Comparison of ENCODE assay signal across 7 cellular contexts in the genomic region with DNA sequence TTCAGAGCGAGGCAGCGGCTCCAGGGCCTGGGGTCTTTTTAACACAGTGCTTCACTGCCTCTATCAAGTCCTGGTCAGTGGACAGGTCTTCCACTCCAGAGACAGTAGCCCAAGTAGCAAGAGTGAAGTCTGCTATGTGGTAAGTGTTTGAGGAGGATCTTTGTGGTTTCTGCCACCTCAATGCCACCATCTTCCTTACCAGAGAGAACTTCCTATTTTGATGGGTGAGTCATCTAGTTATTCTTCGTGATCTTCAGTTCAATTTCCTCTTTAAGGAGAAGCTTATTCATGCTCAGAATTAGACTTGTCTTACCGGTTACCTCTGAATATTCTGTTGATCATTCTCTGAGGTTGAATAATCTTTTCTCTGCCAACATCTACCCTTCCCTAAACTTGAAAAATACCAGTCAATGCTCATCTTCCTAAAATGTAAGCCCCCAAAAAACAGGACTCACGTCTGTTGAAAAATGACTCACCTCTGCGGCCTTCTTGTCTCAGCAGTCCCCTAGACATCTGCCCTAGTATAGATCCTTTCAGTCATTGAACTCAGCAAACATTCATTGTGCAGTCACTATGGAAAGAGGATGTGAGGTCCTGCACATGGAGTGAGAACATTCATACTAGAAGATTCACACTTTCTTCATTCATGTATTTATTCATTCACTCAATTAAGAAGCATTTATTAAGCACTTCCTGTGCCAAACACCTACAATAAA. TPM values are rescaled to one million over a fixed set of nuclear protein-coding genes. Genes with fewer than 3 reads are reported as not detected.
DNase-seq lines count a peak whose midpoint lies in the region; ATAC-seq lines count a peak whose summit lies in the region.

No MANE protein-coding gene starts in this region.

- H3K4me1 Mint-ChIP-seq in activated CD4-positive, alpha-beta memory T cell treated with anti-CD3 and anti-CD28 coated beads, Interleukin-2, amount 10 ng/mL, durations not matched to agents 7 days and 5 days = peaks cover 57% of the 10 kb centered on the region

- H3K9me3 Mint-ChIP-seq in activated CD4-positive, alpha-beta memory T cell treated with anti-CD3 and anti-CD28 coated beads, Interleukin-2, amount 10 ng/mL, durations not matched to agents 7 days and 5 days = no peaks in the 10 kb centered on the region

- DNase-seq in HT-29 (ENCODE audit: low spot score) (peak; percentile 63), kidney tubule cell (ENCODE audit: low spot score) (peak; percentile 83), foreskin melanocyte (no peak), nucleus accumbens (lab: John Stamatoyannopoulos, UW) (no peak), kidney glomerular epithelial cell (lab: John Stamatoyannopoulos, UW) (no peak)
- peak; percentile 75 for DNase-seq in activated CD4-positive, alpha-beta memory T cell treated with anti-CD3 and anti-CD28 coated beads, Interleukin-2, amount 10 ng/mL, durations not matched to agents 7 days and 5 days

- peaks cover 16% of the 10 kb centered on the region for H3K36me3 Mint-ChIP-seq in activated CD4-positive, alpha-beta memory T cell treated with anti-CD3 and anti-CD28 coated beads, Interleukin-2, amount 10 ng/mL, durations not matched to agents 7 days and 5 days (ENCODE audit: low read depth)

- peak overlapping the region; percentile 95 for H3K27ac Mint-ChIP-seq in activated CD4-positive, alpha-beta memory T cell treated with anti-CD3 and anti-CD28 coated beads, Interleukin-2, amount 10 ng/mL, durations not matched to agents 7 days and 5 days

- POLR2A ChIA-PET in activated CD4-positive, alpha-beta memory T cell treated with anti-CD3 and anti-CD28 coated beads, Interleukin-2, amount 10 ng/mL, durations not matched to agents 7 days and 5 days (lab: Charles Lee) = interaction anchor here (0.7 to 3.6 kb wide), 10 partner anchors 11 to 381 kb away, joined by 3 to 41 read pairs (median 6); partner anchors contain the start of gene BCL6

- peak; percentile 46 for ATAC-seq in GM19463 (IDR thresholded peaks at IDR 0.05; ENCODE audit: unreplicated experiment)

- no peaks in the 10 kb centered on the region for H3K27me3 Mint-ChIP-seq in activated CD4-positive, alpha-beta memory T cell treated with anti-CD3 and anti-CD28 coated beads, Interleukin-2, amount 10 ng/mL, durations not matched to agents 7 days and 5 days

- H3K4me3 Mint-ChIP-seq in activated CD4-positive, alpha-beta memory T cell treated with anti-CD3 and anti-CD28 coated beads, Interleukin-2, amount 10 ng/mL, durations not matched to agents 7 days and 5 days = peak overlapping the region; percentile 55

- CTCF ChIA-PET in activated CD4-positive, alpha-beta memory T cell treated with anti-CD3 and anti-CD28 coated beads, Interleukin-2, amount 10 ng/mL, durations not matched to agents 7 days and 5 days (lab: Charles Lee) = interaction anchor here (0.7 to 1.9 kb wide), 8 partner anchors 8 to 39 kb away, joined by 3 to 8 read pairs (median 5); partner anchors contain the start of gene BCL6

RNA-seq across cellular contexts. Expression of gene BCL6, which starts 32.2 kb away (rescaled TPM):
- 11.8 and 12.0 TPM in 2 replicates for total RNA-seq in HT-29 (2014; rRNA removed; shearing (Covaris generic))
- total RNA-seq in activated CD4-positive, alpha-beta memory T cell treated with anti-CD3 and anti-CD28 coated beads, Interleukin-2, amount 10 ng/mL, durations not matched to agents 7 days and 5 days = 10 to 100 TPM; 30.4 to 33.4 TPM

Comparison
In these comparisons a context has a peak if more than half of its experiments do, and no peak if none do; other contexts are left out.
1. DNase-seq: peak in HT-29 (single experiment), activated CD4-positive, alpha-beta memory T cell treated with anti-CD3 and anti-CD28 coated beads, Interleukin-2, amount 10 ng/mL, durations not matched to agents 7 days and 5 days (single experiment) and kidney tubule cell (single experiment); none in foreskin melanocyte (single experiment), nucleus accumbens (0 of 56) and kidney glomerular epithelial cell (single experiment).